ENCODE assay signal across 8 cellular contexts in the genomic region with DNA sequence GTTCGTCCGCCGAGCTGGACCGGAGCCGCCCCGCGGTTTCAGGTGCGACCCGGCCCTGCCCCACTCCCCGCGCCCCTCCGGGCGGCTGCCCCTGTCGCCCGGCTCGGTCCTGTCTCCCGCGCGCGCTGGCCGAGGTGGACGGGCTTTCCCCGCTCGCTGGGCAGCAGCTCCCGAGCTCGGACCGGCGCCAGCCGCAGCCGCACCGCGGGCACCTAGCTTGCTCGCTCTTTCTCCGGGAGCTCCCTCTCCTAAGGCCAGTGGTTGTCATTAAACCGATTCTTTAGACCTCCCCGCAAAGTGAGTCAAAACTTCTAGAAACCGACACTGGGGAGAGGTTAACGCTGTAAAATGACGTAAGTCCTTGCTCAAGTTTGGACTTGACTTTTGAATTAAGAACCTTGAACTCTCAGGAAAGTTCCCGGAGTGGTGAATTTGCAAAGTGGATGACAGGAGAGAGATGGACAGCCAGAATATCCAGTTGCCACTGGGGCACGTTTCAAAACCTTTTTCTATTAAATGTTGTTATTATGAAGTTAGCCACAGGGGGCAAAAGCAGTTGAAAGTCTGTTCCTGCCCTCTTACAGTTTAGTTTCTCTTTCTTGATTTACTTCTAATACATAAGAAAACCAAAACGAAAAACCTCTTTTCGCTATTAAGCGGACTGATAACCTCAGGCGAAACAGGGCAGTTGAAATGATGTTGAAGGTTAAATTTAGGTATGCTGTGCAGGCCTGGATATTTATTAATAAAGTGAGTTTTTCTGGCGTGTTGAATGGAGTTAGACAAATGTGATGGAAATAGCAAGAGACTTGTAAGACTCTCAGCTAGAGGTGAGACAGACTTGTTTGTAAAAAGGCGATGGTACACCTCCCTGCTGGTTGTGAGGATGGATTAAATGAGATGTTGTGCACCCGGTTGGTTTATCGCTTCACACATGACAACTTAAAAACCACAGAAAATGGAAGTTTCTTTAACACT. TPM values are rescaled to one million over a fixed set of nuclear protein-coding genes. Genes with fewer than 3 reads are reported as not detected.
DNase-seq lines count a peak whose midpoint lies in the region; ATAC-seq and TF ChIP-seq lines count a peak whose summit lies in the region.

No MANE protein-coding gene starts in this region.

- in situ Hi-C loops in SK-MEL-5 (cut with HindIII; ENCODE audit: low pct_unique_long_range_greater_than_20kb, low sequenced_read_pairs) = no loop called here

- POLR2A ChIA-PET in GM10248 (lab: Yijun Ruan, JAX) = interaction anchor here (0.7 kb wide), 1 partner anchor 73 kb away, joined by 3 read pairs; no protein-coding TSS in a partner anchor

- peak overlapping the region; percentile 85 for H3K4me3 Mint-ChIP-seq in activated naive CD8-positive, alpha-beta T cell treated with anti-CD3 and anti-CD28 coated beads, Interleukin-2, amount 50 U/mL, for 24 hours
- H3K4me3 Mint-ChIP-seq in osteocyte (ENCODE audit: unreplicated experiment) = peak overlapping the region; percentile 84

- H3K9me3 Mint-ChIP-seq in activated naive CD8-positive, alpha-beta T cell treated with anti-CD3 and anti-CD28 coated beads, Interleukin-2, amount 50 U/mL, for 24 hours = peaks cover 15% of the 10 kb centered on the region
- peaks cover 28% of the 10 kb centered on the region for H3K9me3 Mint-ChIP-seq in osteocyte (ENCODE audit: unreplicated experiment)

- peaks cover 24% of the 10 kb centered on the region for H3K36me3 Mint-ChIP-seq in activated naive CD8-positive, alpha-beta T cell treated with anti-CD3 and anti-CD28 coated beads, Interleukin-2, amount 50 U/mL, for 24 hours (ENCODE audit: low read depth)
- peaks cover 4% of the 10 kb centered on the region for H3K36me3 Mint-ChIP-seq in osteocyte (ENCODE audit: unreplicated experiment)

- TF ChIP-seq CTCF in GM10248 (IDR thresholded peaks at IDR 0.05; ENCODE audit: control extremely low read depth, extremely low read depth, low read depth, missing control alignments) = peak; percentile 46
- peak; percentile 51 for TF ChIP-seq CTCF in osteocyte (IDR thresholded peaks at IDR 0.05)

- CTCF ChIA-PET in GM10248 (lab: Yijun Ruan, JAX) = interaction anchor here (0.8 to 8.0 kb wide), 13 partner anchors 10 to 131 kb away, joined by 3 to 59 read pairs (median 4); a partner anchor contains a TSS

- H3K27me3 Mint-ChIP-seq in activated naive CD8-positive, alpha-beta T cell treated with anti-CD3 and anti-CD28 coated beads, Interleukin-2, amount 50 U/mL, for 24 hours = no peaks in the 10 kb centered on the region
- peaks cover under 1% of the 10 kb centered on the region for H3K27me3 Mint-ChIP-seq in osteocyte (ENCODE audit: unreplicated experiment)

- DNase-seq in GM10248 (ENCODE audit: extremely low spot score) = peak; percentile 69
- DNase-seq in H4 (ENCODE audit: low spot score) = peak; percentile 80
- peak; percentile 67 for DNase-seq in SK-MEL-5 (ENCODE audit: low read depth, low spot score)
- peak; percentile 44 for DNase-seq in activated naive CD8-positive, alpha-beta T cell treated with anti-CD3 and anti-CD28 coated beads, Interleukin-2, amount 50 U/mL, for 24 hours
- DNase-seq in Right ventricle myocardium inferior (ENCODE audit: missing footprints) = peak; percentile 62
- DNase-seq in osteocyte (ENCODE audit: extremely low spot score, unreplicated experiment) = peak; percentile 88
- no peak for DNase-seq in NCI-H2107 treated with DMSO at 0.1 percent for 48 hours (lab: John Stamatoyannopoulos, UW; ENCODE audit: unreplicated experiment)

- peaks cover 58% of the 10 kb centered on the region for H3K4me1 Mint-ChIP-seq in activated naive CD8-positive, alpha-beta T cell treated with anti-CD3 and anti-CD28 coated beads, Interleukin-2, amount 50 U/mL, for 24 hours
- H3K4me1 Mint-ChIP-seq in osteocyte (ENCODE audit: unreplicated experiment) = peaks cover 12% of the 10 kb centered on the region

- H3K36me3 ChIP-seq in KOPT-K1 (ENCODE audit: insufficient read depth, low read length) = peaks cover 16% of the 10 kb centered on the region; the same call in 1 of the 2 replicates

- ATAC-seq in activated naive CD8-positive, alpha-beta T cell treated with anti-CD3 and anti-CD28 coated beads, Interleukin-2, amount 50 U/mL, for 24 hours = peak; percentile 70
- ATAC-seq in Right ventricle myocardium inferior = peak; percentile 73

- intact Hi-C loops in Right ventricle myocardium inferior (cut with DNase I) = loop anchor here (5.0 kb wide), 2 partner anchors 72 to 78 kb away; a partner anchor contains a TSS

- H3K27ac ChIP-seq in KOPT-K1 (ENCODE audit: low read depth, low read length, poor library complexity, severe bottlenecking) = peak overlapping the region; percentile 82

- peak overlapping the region; percentile 96 for H3K27ac Mint-ChIP-seq in activated naive CD8-positive, alpha-beta T cell treated with anti-CD3 and anti-CD28 coated beads, Interleukin-2, amount 50 U/mL, for 24 hours
- peak overlapping the region; percentile 84 for H3K27ac Mint-ChIP-seq in osteocyte (ENCODE audit: unreplicated experiment)

- peaks cover 37% of the 10 kb centered on the region for H3K9me3 ChIP-seq in KOPT-K1 (ENCODE audit: insufficient read depth, low read length, poor library complexity, severe bottlenecking)

RNA-seq across cellular contexts. Expression of a gene that starts 0.8 kb away (rescaled TPM):
- 14.5 and 16.0 TPM in 2 replicates for total RNA-seq in H4 (2014; rRNA removed; shearing (Covaris generic))
- total RNA-seq in SK-MEL-5 (2014; rRNA removed; shearing (Covaris generic)) = 9.1 and 10.3 TPM in 2 replicates
- polyA plus RNA-seq in SK-MEL-5 (2015; cell fraction: cytosol; rRNA removed) = 7.6 and 8.4 TPM in 2 replicates
- polyA plus RNA-seq in SK-MEL-5 (2015; cell fraction: nucleus; rRNA removed) = 7.8 and 12.0 TPM in 2 replicates
- 1.8 TPM for total RNA-seq in Right ventricle myocardium inferior
- 9.7 and 11.1 TPM in 2 replicates for total RNA-seq in osteocyte
